Comparison of ENCODE assay signal across 22 cellular contexts in genomic region chr11:57942808-57943207, GRCh38.
DNase-seq lines count a peak whose midpoint lies in the region; FAIRE-seq and TF ChIP-seq lines count a peak whose summit lies in the region.
"Had no signal": no experiment of that assay in that cellular context is flagged by ENCODE, and none has a peak within 500 bp of the region (broad histone marks: within the 10 kb centered on the region; RNA-seq: fewer than 3 reads in every experiment).

No MANE protein-coding gene starts in this region.

- TF ChIP-seq CTCF in bronchial epithelial cell (IDR thresholded peaks at IDR 0.05; ENCODE audit: insufficient read depth, low read length, severe bottlenecking) (no peak), glutamatergic neuron (IDR thresholded peaks at IDR 0.05; ENCODE audit: partially characterized antibody, unreplicated experiment) (no peak)

- H3K4me3 ChIP-seq in bronchial epithelial cell (ENCODE audit: low read depth, low read length), result no peak overlapping the region
- H3K4me3 ChIP-seq: A549; BLaER1 treated with 17β-estradiol and CSF1 and Interleukin-3, amounts not matched to agents 10 nM and 100 nM; GM23338 had no signal

- peaks cover 2% of the 10 kb centered on the region for H3K9me3 Mint-ChIP-seq in glutamatergic neuron (ENCODE audit: unreplicated experiment)
- H3K9me3 Mint-ChIP-seq: CD4-positive, alpha-beta T cell had no signal

- H3K27me3 Mint-ChIP-seq in glutamatergic neuron (ENCODE audit: unreplicated experiment), result peaks cover 6% of the 10 kb centered on the region

- H3K27ac ChIP-seq in epithelial cell of prostate, result peak overlapping the region; percentile 56
- H3K27ac ChIP-seq: 22Rv1; A549; BLaER1 treated with 17β-estradiol and CSF1 and Interleukin-3, amounts not matched to agents 10 nM and 100 nM had no signal

- no peak for FAIRE-seq in bronchial epithelial cell (lab: Jason Lieb, UNC)
- FAIRE-seq: A549, GM12891, GM18507 had no signal

- H3K27me3 ChIP-seq in bronchial epithelial cell (ENCODE audit: control insufficient read depth, insufficient read depth, low read length), result no peaks in the 10 kb centered on the region
- H3K27me3 ChIP-seq: BE2C; BLaER1 treated with 17β-estradiol and CSF1 and Interleukin-3, amounts not matched to agents 10 nM and 100 nM had no signal

- peak overlapping the region; percentile 44 for H3K27ac Mint-ChIP-seq in glutamatergic neuron (ENCODE audit: unreplicated experiment)
- H3K27ac Mint-ChIP-seq: CD14-positive monocyte; CD4-positive, alpha-beta T cell; CD8-positive, alpha-beta memory T cell; GM23338; H9 had no signal

- DNase-seq in bronchial epithelial cell (ENCODE audit: low read depth) (peak; percentile 54), epithelial cell of prostate (ENCODE audit: low read depth, low spot score) (no peak), glutamatergic neuron (no peak), glomerular visceral epithelial cell (ENCODE audit: extremely low spot score) (no peak), T-helper 1 cell (no peak), A172 (ENCODE audit: low spot score) (no peak)
- DNase-seq: ACHN; AML-193; BE2C; CD4-positive, alpha-beta T cell; CD8-positive, alpha-beta memory T cell; DMS53; DMS79 treated with DMSO at 0.1 percent for 48 hours; GF-D8; H9 had no signal

- no peaks in the 10 kb centered on the region for H3K36me3 ChIP-seq in bronchial epithelial cell (ENCODE audit: control insufficient read depth, insufficient read depth, low read length)
- H3K36me3 ChIP-seq: BE2C; BLaER1 treated with 17β-estradiol and CSF1 and Interleukin-3, amounts not matched to agents 10 nM and 100 nM had no signal

- H3K4me3 Mint-ChIP-seq in glutamatergic neuron (ENCODE audit: unreplicated experiment), result no peak overlapping the region
- H3K4me3 Mint-ChIP-seq: CD14-positive monocyte; CD4-positive, alpha-beta T cell; CD8-positive, alpha-beta memory T cell; GM23338; H9 had no signal

- no peaks in the 10 kb centered on the region for H3K4me1 Mint-ChIP-seq in glutamatergic neuron (ENCODE audit: low read depth, unreplicated experiment)
- H3K4me1 Mint-ChIP-seq: CD14-positive monocyte; CD8-positive, alpha-beta memory T cell; GM23338; H9 had no signal

- peaks cover 5% of the 10 kb centered on the region for H3K36me3 Mint-ChIP-seq in glutamatergic neuron (ENCODE audit: unreplicated experiment)
- H3K36me3 Mint-ChIP-seq: CD14-positive monocyte; CD8-positive, alpha-beta memory T cell had no signal
